13 cellular contexts compared by ENCODE assay signal in the genomic region with DNA sequence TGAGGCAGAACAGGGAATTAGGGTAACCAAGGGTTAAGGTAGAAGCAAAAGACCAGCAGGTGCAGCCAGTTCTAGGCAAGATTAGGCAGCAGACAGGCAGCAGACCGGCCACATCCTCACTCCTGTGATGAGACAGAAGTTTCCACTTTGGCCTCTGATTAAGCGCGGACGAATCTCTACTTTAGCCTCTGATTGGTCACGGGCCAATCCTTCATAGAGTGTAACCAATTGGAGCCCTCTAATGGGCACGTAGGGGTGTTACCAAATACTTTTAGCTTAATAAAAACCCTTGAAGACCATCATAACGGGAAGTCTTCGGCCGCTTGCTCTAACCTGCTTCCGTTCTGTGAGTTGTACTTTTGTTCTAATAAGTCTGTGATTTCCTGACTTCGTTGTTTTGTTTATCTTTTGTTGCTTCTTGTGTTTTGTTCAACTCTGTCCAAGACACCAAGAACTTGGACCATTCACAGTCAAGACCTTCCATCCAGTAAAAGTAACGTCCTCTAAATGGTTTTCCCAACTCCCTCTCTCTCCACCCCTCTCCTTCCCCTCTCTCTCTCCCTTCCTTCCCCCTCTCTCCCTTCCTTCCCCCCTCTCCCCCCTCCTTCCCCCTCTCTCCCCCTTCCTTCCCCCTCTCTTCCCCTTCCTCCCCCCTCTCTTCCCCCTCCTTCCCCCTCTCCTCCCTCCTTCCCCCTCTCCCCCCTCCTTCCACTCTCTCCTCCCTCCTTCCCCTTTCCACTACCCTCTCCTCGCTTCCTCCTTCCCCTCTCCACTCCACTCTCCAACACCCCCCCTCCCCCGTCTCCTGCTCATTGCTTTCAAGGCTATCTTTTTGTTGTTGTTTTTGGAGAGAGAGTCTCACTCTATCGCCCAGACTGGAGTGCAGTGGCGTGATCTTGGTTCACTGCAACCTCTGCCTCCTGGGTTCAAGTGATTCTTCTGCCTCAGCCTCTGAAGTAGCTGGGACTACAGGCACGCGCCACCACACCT.
"Had no signal": no experiment of that assay in that cellular context is flagged by ENCODE, and none has a peak within 500 bp of the region (broad histone marks: within the 10 kb centered on the region; RNA-seq: fewer than 3 reads in every experiment).

No MANE protein-coding gene starts in this region.

- H3K4me3 ChIP-seq: breast epithelium, esophagus muscularis mucosa, right atrium auricular region had no signal

- H3K4me1 Mint-ChIP-seq: naive B cell had no signal

- H3K27ac Mint-ChIP-seq: activated CD4-positive, alpha-beta memory T cell treated with anti-CD3 and anti-CD28 coated beads, Interleukin-2, amount 10 ng/mL, durations not matched to agents 7 days and 5 days; activated T-cell treated with anti-CD3 and anti-CD28 coated beads, Interleukin-2, amount 50 U/mL, for 72 hours; type B pancreatic cell had no signal

- H3K27ac ChIP-seq: breast epithelium, esophagus muscularis mucosa, right atrium auricular region had no signal

- H3K36me3 Mint-ChIP-seq: naive B cell, type B pancreatic cell had no signal

- H3K36me3 ChIP-seq: breast epithelium, esophagus muscularis mucosa, right atrium auricular region had no signal

- H3K27me3 ChIP-seq: breast epithelium, esophagus muscularis mucosa, right atrium auricular region had no signal

- ATAC-seq: activated T-cell treated with anti-CD3 and anti-CD28 coated beads, Interleukin-2, amount 50 U/mL, for 72 hours had no signal

- H3K4me1 ChIP-seq: breast epithelium, esophagus muscularis mucosa, right atrium auricular region had no signal

- H3K9me3 Mint-ChIP-seq: activated CD4-positive, alpha-beta memory T cell treated with anti-CD3 and anti-CD28 coated beads, Interleukin-2, amount 10 ng/mL, durations not matched to agents 7 days and 5 days; activated T-cell treated with anti-CD3 and anti-CD28 coated beads, Interleukin-2, amount 50 U/mL, for 72 hours; type B pancreatic cell had no signal

- DNase-seq: activated CD4-positive, alpha-beta memory T cell treated with anti-CD3 and anti-CD28 coated beads, Interleukin-2, amount 10 ng/mL, durations not matched to agents 7 days and 5 days; activated CD4-positive, alpha-beta T cell treated with anti-CD3 and anti-CD28 coated beads for 1 hour; activated CD8-positive, alpha-beta memory T cell treated with anti-CD3 and anti-CD28 coated beads, Interleukin-2, amount 50 U/mL, for 4 hours; activated T-cell treated with anti-CD3 and anti-CD28 coated beads, Interleukin-2, amount 50 U/mL, for 72 hours; aorta; hypothalamus; midbrain; naive B cell; stimulated activated naive CD4-positive, alpha-beta T cell treated with Interleukin-2 at 50 U/mL for 16 hours had no signal

- H3K9me3 ChIP-seq: breast epithelium, esophagus muscularis mucosa, right atrium auricular region had no signal

- H3K27me3 Mint-ChIP-seq: activated CD4-positive, alpha-beta memory T cell treated with anti-CD3 and anti-CD28 coated beads, Interleukin-2, amount 10 ng/mL, durations not matched to agents 7 days and 5 days; type B pancreatic cell had no signal

- H3K4me3 Mint-ChIP-seq: activated CD4-positive, alpha-beta memory T cell treated with anti-CD3 and anti-CD28 coated beads, Interleukin-2, amount 10 ng/mL, durations not matched to agents 7 days and 5 days; activated T-cell treated with anti-CD3 and anti-CD28 coated beads, Interleukin-2, amount 50 U/mL, for 72 hours; naive B cell; type B pancreatic cell had no signal
